ENCODE assay signal across 35 cellular contexts in the genomic region with DNA sequence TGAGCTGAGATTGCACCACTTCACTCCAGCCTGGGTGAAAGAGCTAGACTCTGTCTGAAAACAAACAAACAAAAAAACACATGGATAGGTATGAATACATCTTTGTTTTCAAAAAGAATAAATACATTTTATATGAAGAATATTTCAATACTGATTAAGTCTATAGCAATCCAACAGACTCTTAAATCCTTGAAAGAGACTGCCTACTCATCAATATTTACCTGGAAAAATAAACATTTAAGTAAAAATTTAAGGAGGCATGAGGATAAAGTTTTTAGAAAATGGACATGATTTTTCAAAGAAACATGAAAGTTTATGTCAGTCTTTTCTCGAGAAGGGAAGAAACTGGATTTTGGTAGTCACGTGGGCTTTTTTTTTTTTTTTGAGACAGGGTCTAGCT.
"Had no signal": no experiment of that assay in that cellular context is flagged by ENCODE, and none has a peak within 500 bp of the region (broad histone marks: within the 10 kb centered on the region; RNA-seq: fewer than 3 reads in every experiment).

No MANE protein-coding gene starts in this region.

- H3K4me3 ChIP-seq: MG63 had no signal

- H3K36me3 ChIP-seq: MG63 had no signal

- DNase-seq: Karpas-422, Kasumi-1, MG63, MM.1S, MV-4-11, NCI-H1048, NCI-H1092, NCI-H1092 treated with DMSO at 0.1 percent for 48 hours, NCI-H1105, NCI-H1105 treated with DMSO at 0.1 percent for 48 hours, NCI-H1417, NCI-H1417 treated with DMSO at 0.1 percent for 48 hours, NCI-H1436, NCI-H1436 treated with DMSO at 0.1 percent for 48 hours, NCI-H146, NCI-H1694, NCI-H1694 treated with DMSO at 0.1 percent for 48 hours, NCI-H187, NCI-H187 treated with DMSO at 0.1 percent for 48 hours, NCI-H1930, NCI-H2029, NCI-H2029 treated with DMSO at 0.1 percent for 48 hours, NCI-H2081, NCI-H2081 treated with DMSO at 0.1 percent for 48 hours, NCI-H2107, NCI-H2171, NCI-H2171 treated with DMSO at 0.1 percent for 48 hours, NCI-H2227 treated with DMSO at 0.1 percent for 48 hours, NCI-H226, NCI-H345, NCI-H446, NCI-H446 treated with DMSO at 0.1 percent for 48 hours, NCI-H510A, NCI-H510A treated with DMSO at 0.1 percent for 48 hours, NCI-H524 had no signal

- H3K9me3 ChIP-seq: MG63 had no signal

- H3K27me3 ChIP-seq: MG63 had no signal
